ENCODE assay signal across 1 cellular context in the genomic region with DNA sequence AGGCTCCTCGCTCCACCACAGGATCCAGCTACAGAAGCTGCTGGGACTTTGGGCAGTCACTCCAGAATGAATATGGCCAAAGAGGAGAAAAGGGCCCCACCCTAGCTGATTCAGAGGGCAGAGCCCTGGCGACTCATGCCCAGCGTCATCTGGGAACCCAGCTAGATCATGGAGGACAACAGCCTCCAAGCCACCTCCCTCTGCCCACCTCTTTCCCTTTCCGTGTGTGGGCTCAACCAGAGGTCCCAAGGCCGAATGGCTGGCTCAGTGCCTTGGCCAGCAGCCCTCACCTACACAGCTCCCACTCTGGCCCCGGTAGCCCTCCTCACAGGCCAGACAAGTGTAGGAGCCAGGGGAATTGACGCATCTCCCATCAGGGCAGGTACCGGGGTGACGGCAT.
TF ChIP-seq lines count a peak whose summit lies in the region.

No MANE protein-coding gene starts in this region.

TF ChIP-seq in IMR-90, 13 proteins besides CTCF, POLR2A, EP300 and RAD21:
- TF ChIP-seq, protein P1, sequence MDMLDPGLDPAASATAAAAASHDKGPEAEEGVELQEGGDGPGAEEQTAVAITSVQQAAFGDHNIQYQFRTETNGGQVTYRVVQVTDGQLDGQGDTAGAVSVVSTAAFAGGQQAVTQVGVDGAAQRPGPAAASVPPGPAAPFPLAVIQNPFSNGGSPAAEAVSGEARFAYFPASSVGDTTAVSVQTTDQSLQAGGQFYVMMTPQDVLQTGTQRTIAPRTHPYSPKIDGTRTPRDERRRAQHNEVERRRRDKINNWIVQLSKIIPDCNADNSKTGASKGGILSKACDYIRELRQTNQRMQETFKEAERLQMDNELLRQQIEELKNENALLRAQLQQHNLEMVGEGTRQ (IDR thresholded peaks at IDR 0.05; ENCODE audit: low read depth, low read length) = no peak
- TF ChIP-seq FOS (IDR thresholded peaks at IDR 0.05; ENCODE audit: low read depth, low read length) = peak; percentile 73
